8 cellular contexts compared by ENCODE assay signal in the genomic region with DNA sequence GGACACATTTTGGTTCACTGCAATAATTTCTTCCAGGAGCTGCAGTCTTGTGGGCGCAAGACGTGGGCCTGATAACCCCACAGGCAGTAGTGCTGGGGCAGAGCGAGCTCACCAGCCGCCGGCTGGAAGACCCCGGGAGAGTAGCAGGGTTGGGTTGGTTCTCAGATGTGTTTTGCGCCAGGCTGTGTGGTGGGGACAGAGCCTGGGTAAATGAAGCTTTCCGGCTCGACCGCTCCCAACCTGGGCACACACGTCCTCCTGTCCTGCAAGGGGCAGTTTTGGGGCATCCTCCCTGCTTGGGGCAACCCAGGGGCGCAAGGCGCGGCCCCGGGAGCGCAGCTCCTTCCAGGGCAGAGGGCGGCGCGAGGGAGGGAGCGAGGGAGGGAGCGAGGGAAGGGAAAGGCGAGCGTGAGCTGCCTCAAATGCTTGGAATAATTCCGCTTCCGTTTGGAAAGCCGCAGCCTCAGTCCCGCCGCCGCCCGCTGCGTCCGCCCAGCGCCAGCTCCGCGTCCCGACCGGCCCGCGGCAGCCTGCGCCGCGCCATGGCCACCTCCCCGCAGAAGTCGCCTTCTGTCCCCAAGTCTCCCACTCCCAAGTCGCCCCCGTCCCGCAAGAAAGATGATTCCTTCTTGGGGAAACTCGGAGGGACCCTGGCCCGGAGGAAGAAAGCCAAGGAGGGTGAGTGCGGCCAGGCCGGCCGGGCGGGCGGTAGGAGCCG. TPM values are rescaled to one million over a fixed set of nuclear protein-coding genes. Genes with fewer than 3 reads are reported as not detected.
DNase-seq lines count a peak whose midpoint lies in the region; ATAC-seq and TF ChIP-seq lines count a peak whose summit lies in the region.

A gene with protein sequence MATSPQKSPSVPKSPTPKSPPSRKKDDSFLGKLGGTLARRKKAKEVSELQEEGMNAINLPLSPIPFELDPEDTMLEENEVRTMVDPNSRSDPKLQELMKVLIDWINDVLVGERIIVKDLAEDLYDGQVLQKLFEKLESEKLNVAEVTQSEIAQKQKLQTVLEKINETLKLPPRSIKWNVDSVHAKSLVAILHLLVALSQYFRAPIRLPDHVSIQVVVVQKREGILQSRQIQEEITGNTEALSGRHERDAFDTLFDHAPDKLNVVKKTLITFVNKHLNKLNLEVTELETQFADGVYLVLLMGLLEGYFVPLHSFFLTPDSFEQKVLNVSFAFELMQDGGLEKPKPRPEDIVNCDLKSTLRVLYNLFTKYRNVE (plus strand): TSS at position 466 of the 718 bp plus-strand sequence. CDS start 77 bp downstream, at position 543.

- TF ChIP-seq CTCF in LNCaP clone FGC (IDR thresholded peaks at IDR 0.05; ENCODE audit: control insufficient read depth, extremely low read depth, insufficient read depth): 0 out of 2 replicates have a peak, but pooled peaks have one; percentile 0
- TF ChIP-seq CTCF in right atrium auricular region (IDR thresholded peaks at IDR 0.05): no peak
- no peak for TF ChIP-seq CTCF in CD14-positive monocyte (IDR thresholded peaks at IDR 0.05)

- peak within 1 kb of the TSS; percentile 32; the same call in 1 of the 2 replicates for H3K4me2 ChIP-seq in BLaER1

- H3K36me3 Mint-ChIP-seq in CD14-positive monocyte: peaks cover 0 to 2% of the 10 kb centered on the region in 2 donors

- no peak within 1 kb of the TSS for H3K27ac Mint-ChIP-seq in CD14-positive monocyte

- H3K9me3 ChIP-seq in BLaER1 (peaks cover 54% of the 10 kb centered on the region), right atrium auricular region (no peaks in the 10 kb centered on the region)

- intact Hi-C loops in CD14-positive monocyte (cut with micrococcal nuclease): no loop called here

- H3K9me3 Mint-ChIP-seq in CD14-positive monocyte: peaks cover 0 to 8% (median 7%) of the 10 kb centered on the region in 7 donors

- H3K27me3 Mint-ChIP-seq in CD14-positive monocyte (ENCODE audit: low read depth in 3 of 3): peaks cover 42 to 68% (median 44%) of the 10 kb centered on the region in 3 donors

- no peak within 1 kb of the TSS for H3K4me3 ChIP-seq in BLaER1
- H3K4me3 ChIP-seq in LNCaP clone FGC (ENCODE audit: low read depth, low read length): peak within 1 kb of the TSS; percentile 48
- H3K4me3 ChIP-seq in right atrium auricular region: peak within 1 kb of the TSS; percentile 72 to 78
- H3K4me3 ChIP-seq in rectal smooth muscle tissue (ENCODE audit: low read length): peak within 1 kb of the TSS; percentile 81

- no peaks in the 10 kb centered on the region for H4K20me1 ChIP-seq in BLaER1

- H3K4me1 Mint-ChIP-seq in CD14-positive monocyte: peaks cover 1% of the 10 kb centered on the region

- H3K27ac ChIP-seq in BLaER1 (0 out of 2 replicates have a peak within 1 kb of the TSS, but pooled peaks have one; percentile 23), right atrium auricular region (peak within 1 kb of the TSS; percentile 95 to 99), rectal smooth muscle tissue (ENCODE audit: low read depth, low read length) (peak within 1 kb of the TSS; percentile 98)

- peak within 1 kb of the TSS in 1 of 2 donors; percentile 93 for H3K4me3 Mint-ChIP-seq in CD14-positive monocyte

- H3K27me3 ChIP-seq in BLaER1 (no peaks in the 10 kb centered on the region), right atrium auricular region (no peaks in the 10 kb centered on the region), rectal smooth muscle tissue (ENCODE audit: control insufficient read depth, insufficient read depth, low read length) (no peaks in the 10 kb centered on the region)

- H3K36me3 ChIP-seq in BLaER1 (no peaks in the 10 kb centered on the region), right atrium auricular region (no peaks in the 10 kb centered on the region), rectal smooth muscle tissue (ENCODE audit: control insufficient read depth, insufficient read depth, low read length) (no peaks in the 10 kb centered on the region)

- H3K4me1 ChIP-seq in BLaER1 (peaks cover 12% of the 10 kb centered on the region), right atrium auricular region (peaks cover 0 to 45% of the 10 kb centered on the region in 2 donors), rectal smooth muscle tissue (ENCODE audit: control insufficient read depth, insufficient read depth, low read length) (peaks cover 26% of the 10 kb centered on the region)

- DNase-seq in LNCaP clone FGC (ENCODE audit: low read depth) (no peak), astrocyte of the hippocampus (ENCODE audit: low read depth, low spot score) (peak; percentile 95), right atrium auricular region (ENCODE audit: low spot score) (peak; percentile 66), CD14-positive monocyte (ENCODE audit: low spot score) (no peak), MV-4-11 (lab: John Stamatoyannopoulos, UW) (no peak)

- ATAC-seq in HG02798 (IDR thresholded peaks at IDR 0.05; ENCODE audit: poor library complexity, unreplicated experiment): no peak

- H3K9ac ChIP-seq in BLaER1 (no peak within 1 kb of the TSS), rectal smooth muscle tissue (ENCODE audit: low read length) (peak within 1 kb of the TSS; percentile 61)

RNA-seq across cellular contexts. Expression of the gene that starts here (rescaled TPM):
- 10 to 100 TPM; 55.9 to 58.1 TPM for total RNA-seq in right atrium auricular region
- polyA plus RNA-seq in CD14-positive monocyte: not detected

Comparison
In these comparisons a context has a peak if more than half of its experiments do, and no peak if none do; other contexts are left out.
1. H3K27ac ChIP-seq: peak in every context shown above with its lines; median percentile 98 in rectal smooth muscle tissue; 97 in right atrium auricular region; 23 in BLaER1.
2. DNase-seq: peak in astrocyte of the hippocampus (single experiment) and right atrium auricular region (single experiment); none in LNCaP clone FGC (single experiment), CD14-positive monocyte (single experiment) and MV-4-11 (single experiment).